1 cellular context compared by ENCODE assay signal in the genomic region with DNA sequence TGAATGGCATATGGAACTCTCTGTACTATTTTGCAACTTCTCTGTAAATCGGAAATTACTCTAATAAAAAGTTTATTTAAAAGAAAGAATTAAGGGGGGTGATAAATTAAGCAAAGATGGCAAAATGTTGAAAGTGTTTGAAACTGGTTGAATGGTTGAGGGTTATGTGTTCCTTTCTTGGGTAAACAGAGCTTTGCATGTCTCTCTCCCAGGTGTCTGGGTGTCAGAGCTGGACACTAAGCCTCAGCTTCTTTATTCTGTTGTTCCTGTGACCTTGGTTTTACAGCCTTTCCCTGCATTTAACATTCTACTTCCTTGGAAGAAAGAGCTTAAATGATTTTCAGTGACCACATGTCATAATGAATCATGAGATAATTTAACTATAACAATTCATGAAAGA.
TF ChIP-seq lines count a peak whose summit lies in the region.

No MANE protein-coding gene starts in this region.

TF ChIP-seq in HepG2, 621 proteins besides CTCF, POLR2A, EP300 and RAD21:
- no peak for TF ChIP-seq IKZF5 (CRISPR knock-in tag; IDR thresholded peaks at IDR 0.05)
- no peak for TF ChIP-seq NCOA5 (CRISPR knock-in tag; IDR thresholded peaks at IDR 0.05)
- TF ChIP-seq, protein P1, sequence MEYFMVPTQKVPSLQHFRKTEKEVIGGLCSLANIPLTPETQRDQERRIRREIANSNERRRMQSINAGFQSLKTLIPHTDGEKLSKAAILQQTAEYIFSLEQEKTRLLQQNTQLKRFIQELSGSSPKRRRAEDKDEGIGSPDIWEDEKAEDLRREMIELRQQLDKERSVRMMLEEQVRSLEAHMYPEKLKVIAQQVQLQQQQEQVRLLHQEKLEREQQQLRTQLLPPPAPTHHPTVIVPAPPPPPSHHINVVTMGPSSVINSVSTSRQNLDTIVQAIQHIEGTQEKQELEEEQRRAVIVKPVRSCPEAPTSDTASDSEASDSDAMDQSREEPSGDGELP (IDR thresholded peaks at IDR 0.05; ENCODE audit: borderline replicate concordance, low read depth), result peak; percentile 28; the same call in 1 of the 2 replicates
- TF ChIP-seq ZNF652 (CRISPR knock-in tag; IDR thresholded peaks at IDR 0.05; ENCODE audit: borderline replicate concordance, low read depth), result no peak
- TF ChIP-seq ZMYM4 (CRISPR knock-in tag; IDR thresholded peaks at IDR 0.05), result 0 out of 2 replicates have a peak, but pooled peaks have one; percentile 23
- no peak for TF ChIP-seq HNF4A (CRISPR knock-in tag; IDR thresholded peaks at IDR 0.05)
- TF ChIP-seq SAP130 (CRISPR knock-in tag; IDR thresholded peaks at IDR 0.05; ENCODE audit: low read depth), result 0 out of 2 replicates have a peak, but pooled peaks have one; percentile 21
- no peak for TF ChIP-seq KDM3A (CRISPR knock-in tag; IDR thresholded peaks at IDR 0.05; ENCODE audit: low read depth)
- no peak for TF ChIP-seq RELA (CRISPR knock-in tag; IDR thresholded peaks at IDR 0.05)
- no peak for TF ChIP-seq RXRA (CRISPR knock-in tag; IDR thresholded peaks at IDR 0.05)
- TF ChIP-seq JUND (CRISPR knock-in tag; IDR thresholded peaks at IDR 0.05), result no peak
- TF ChIP-seq SUZ12 (IDR thresholded peaks at IDR 0.05; ENCODE audit: low read depth, low read length), result no peak
- no peak for TF ChIP-seq SOX6 (IDR thresholded peaks at IDR 0.05)
- TF ChIP-seq SOX6 (CRISPR knock-in tag; IDR thresholded peaks at IDR 0.05), result peak; percentile 19; the same call in 1 of the 2 replicates
- TF ChIP-seq, protein P2, sequence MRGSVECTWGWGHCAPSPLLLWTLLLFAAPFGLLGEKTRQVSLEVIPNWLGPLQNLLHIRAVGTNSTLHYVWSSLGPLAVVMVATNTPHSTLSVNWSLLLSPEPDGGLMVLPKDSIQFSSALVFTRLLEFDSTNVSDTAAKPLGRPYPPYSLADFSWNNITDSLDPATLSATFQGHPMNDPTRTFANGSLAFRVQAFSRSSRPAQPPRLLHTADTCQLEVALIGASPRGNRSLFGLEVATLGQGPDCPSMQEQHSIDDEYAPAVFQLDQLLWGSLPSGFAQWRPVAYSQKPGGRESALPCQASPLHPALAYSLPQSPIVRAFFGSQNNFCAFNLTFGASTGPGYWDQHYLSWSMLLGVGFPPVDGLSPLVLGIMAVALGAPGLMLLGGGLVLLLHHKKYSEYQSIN (CRISPR knock-in tag; IDR thresholded peaks at IDR 0.05; ENCODE audit: borderline replicate concordance), result no peak
- no peak for TF ChIP-seq ZNF205 (CRISPR knock-in tag; IDR thresholded peaks at IDR 0.05)
- TF ChIP-seq ZNF468 (CRISPR knock-in tag; IDR thresholded peaks at IDR 0.05), result no peak
- peak; percentile 41 for TF ChIP-seq ARID5B (CRISPR knock-in tag; IDR thresholded peaks at IDR 0.05)
- TF ChIP-seq SOX5 (CRISPR knock-in tag; IDR thresholded peaks at IDR 0.05; ENCODE audit: borderline replicate concordance), result 0 out of 2 replicates have a peak, but pooled peaks have one; percentile 17
- TF ChIP-seq SOX13 (IDR thresholded peaks at IDR 0.05), result no peak
- TF ChIP-seq SOX13 (CRISPR knock-in tag; conservative IDR thresholded peaks at IDR 0.05 in 1 of 2, IDR thresholded peaks at IDR 0.05 in 1 of 2), result peak in 1 of 2 experiments; percentile 52; a peak in 2 of 4 replicates
- TF ChIP-seq FOXA1 (IDR thresholded peaks at IDR 0.05), result no peak
- peak; percentile 65 for TF ChIP-seq FOXA1 (CRISPR knock-in tag; IDR thresholded peaks at IDR 0.05)
- no peak for TF ChIP-seq ZNF850 (CRISPR knock-in tag; conservative IDR thresholded peaks at IDR 0.05)
- no peak for TF ChIP-seq ARNTL (CRISPR knock-in tag; IDR thresholded peaks at IDR 0.05)
- TF ChIP-seq FOXA3 (CRISPR knock-in tag; IDR thresholded peaks at IDR 0.05), result peak; percentile 46
- no peak for TF ChIP-seq NPAS2 (CRISPR knock-in tag; IDR thresholded peaks at IDR 0.05; ENCODE audit: borderline replicate concordance)
- no peak for TF ChIP-seq MZF1 (CRISPR knock-in tag; IDR thresholded peaks at IDR 0.05; ENCODE audit: borderline replicate concordance)
- no peak for TF ChIP-seq HINFP (CRISPR knock-in tag; IDR thresholded peaks at IDR 0.05; ENCODE audit: low read depth)
- 0 out of 2 replicates have a peak, but pooled peaks have one; percentile 27 for TF ChIP-seq ZNF292 (CRISPR knock-in tag; IDR thresholded peaks at IDR 0.05; ENCODE audit: borderline replicate concordance, low read depth)
- TF ChIP-seq SATB2 (CRISPR knock-in tag; IDR thresholded peaks at IDR 0.05), result no peak
- peak; percentile 68 for TF ChIP-seq GATAD2A (CRISPR knock-in tag; IDR thresholded peaks at IDR 0.05)
- no peak for TF ChIP-seq TFE3 (CRISPR knock-in tag; IDR thresholded peaks at IDR 0.05)
